31 cellular contexts compared by ENCODE assay signal in genomic region chr6:165096209-165096608, GRCh38.
"Had no signal": no experiment of that assay in that cellular context is flagged by ENCODE, and none has a peak within 500 bp of the region (broad histone marks: within the 10 kb centered on the region; RNA-seq: fewer than 3 reads in every experiment).

No MANE protein-coding gene starts in this region.

- H2AFZ ChIP-seq: parathyroid adenoma had no signal

- H3K9me3 ChIP-seq: ovary, testis, uterus had no signal

- ATAC-seq: naive thymus-derived CD8-positive, alpha-beta T cell; natural killer cell treated with Interleukin-12 subunit alpha and Interleukin-12 subunit beta and Interleukin-15 and Interleukin-18, amount 100 ng/mL, for 72 hours; psoas muscle; right cardiac atrium; right lobe of liver; stimulated activated naive B cell treated with anti-CD40 and anti-IgM and Interleukin-4, amounts not matched to agents 10 μg/mL and 1 μg/mL and 100 μg/mL, for 72 hours; upper lobe of right lung had no signal

- H3K27ac Mint-ChIP-seq: naive B cell; naive thymus-derived CD8-positive, alpha-beta T cell; natural killer cell treated with Interleukin-12 subunit alpha and Interleukin-12 subunit beta and Interleukin-15 and Interleukin-18, amount 100 ng/mL, for 72 hours; nephron progenitor cell; progenitor cell of endocrine pancreas; stimulated activated naive B cell treated with anti-CD40 and anti-IgM and Interleukin-4, amounts not matched to agents 10 μg/mL and 1 μg/mL and 100 μg/mL, for 72 hours; stimulated activated naive CD8-positive, alpha-beta T cell treated with anti-CD3 and anti-CD28 coated beads, Interleukin-15, Interleukin-2, amounts not matched to agents 100 ng/mL and 50 ng/mL, for 24 hours; type B pancreatic cell had no signal

- H3K9ac ChIP-seq: parathyroid adenoma had no signal

- H3K27me3 ChIP-seq: ovary, right lobe of liver, sigmoid colon, spleen, suprapubic skin, testis, tibial artery, transverse colon, upper lobe of right lung, uterus had no signal

- DNase-seq: naive B cell; naive thymus-derived CD8-positive, alpha-beta T cell; nephron progenitor cell; occipital lobe; ovary; psoas muscle; right lobe of liver; sigmoid colon; spleen; stimulated activated CD4-positive, alpha-beta T cell treated with anti-CD3 and anti-CD28 coated beads, Interleukin-12 subunit alpha, Interleukin-12 subunit beta, amount 100 ng/mL, for 4 hours; stimulated activated CD4-positive, alpha-beta T cell treated with anti-CD3 and anti-CD28 coated beads, Interleukin-1b, Interleukin-23, amount 100 ng/mL, for 48 hours; stimulated activated CD4-positive, alpha-beta T cell treated with anti-CD3 and anti-CD28 coated beads, Interleukin-4, amount 100 ng/mL, for 1 hour; stimulated activated CD4-positive, alpha-beta T cell treated with anti-CD3 and anti-CD28 coated beads, Interleukin-4, amount 100 ng/mL, for 4 hours; stimulated activated CD8-positive, alpha-beta memory T cell treated with anti-CD3 and anti-CD28 coated beads, Interleukin-4, amount 100 ng/mL, for 48 hours; stimulated activated naive B cell treated with anti-CD40 and anti-IgM and Interleukin-4, amounts not matched to agents 10 μg/mL and 1 μg/mL and 100 μg/mL, for 72 hours; substantia nigra; testis; tibial artery; transverse colon; upper lobe of right lung; uterus had no signal

- H3K4me2 ChIP-seq: smooth muscle cell had no signal

- H3K27ac ChIP-seq: ovary, parathyroid adenoma, psoas muscle, right lobe of liver, sigmoid colon, skin epidermis, spleen, suprapubic skin, testis, tibial artery, transverse colon, upper lobe of right lung, uterus had no signal

- H3K36me3 ChIP-seq: ovary, right lobe of liver, sigmoid colon, spleen, suprapubic skin, tibial artery, transverse colon, upper lobe of right lung, uterus had no signal

- H3K4me1 ChIP-seq: parathyroid adenoma, psoas muscle, right lobe of liver, sigmoid colon, spleen, suprapubic skin, testis, tibial artery, transverse colon, upper lobe of right lung, uterus had no signal

- H3K4me3 Mint-ChIP-seq: naive B cell; naive thymus-derived CD8-positive, alpha-beta T cell; natural killer cell treated with Interleukin-12 subunit alpha and Interleukin-12 subunit beta and Interleukin-15 and Interleukin-18, amount 100 ng/mL, for 72 hours; nephron progenitor cell; neural crest cell; stimulated activated naive B cell treated with anti-CD40 and anti-IgM and Interleukin-4, amounts not matched to agents 10 μg/mL and 1 μg/mL and 100 μg/mL, for 72 hours; stimulated activated naive CD8-positive, alpha-beta T cell treated with anti-CD3 and anti-CD28 coated beads, Interleukin-15, Interleukin-2, amounts not matched to agents 100 ng/mL and 50 ng/mL, for 24 hours; type B pancreatic cell had no signal

- H3K4me1 Mint-ChIP-seq: naive B cell; naive thymus-derived CD8-positive, alpha-beta T cell; stimulated activated naive B cell treated with anti-CD40 and anti-IgM and Interleukin-4, amounts not matched to agents 10 μg/mL and 1 μg/mL and 100 μg/mL, for 72 hours had no signal

- H3K36me3 Mint-ChIP-seq: naive B cell; natural killer cell treated with Interleukin-12 subunit alpha and Interleukin-12 subunit beta and Interleukin-15 and Interleukin-18, amount 100 ng/mL, for 72 hours; stimulated activated naive B cell treated with anti-CD40 and anti-IgM and Interleukin-4, amounts not matched to agents 10 μg/mL and 1 μg/mL and 100 μg/mL, for 72 hours; type B pancreatic cell had no signal

- H3K4me3 ChIP-seq: ovary, psoas muscle, right lobe of liver, sigmoid colon, skin epidermis, smooth muscle cell, spleen, suprapubic skin, testis, tibial artery, transverse colon, upper lobe of right lung, uterus had no signal
